Comparison of ENCODE assay signal across 14 cellular contexts in the genomic region with DNA sequence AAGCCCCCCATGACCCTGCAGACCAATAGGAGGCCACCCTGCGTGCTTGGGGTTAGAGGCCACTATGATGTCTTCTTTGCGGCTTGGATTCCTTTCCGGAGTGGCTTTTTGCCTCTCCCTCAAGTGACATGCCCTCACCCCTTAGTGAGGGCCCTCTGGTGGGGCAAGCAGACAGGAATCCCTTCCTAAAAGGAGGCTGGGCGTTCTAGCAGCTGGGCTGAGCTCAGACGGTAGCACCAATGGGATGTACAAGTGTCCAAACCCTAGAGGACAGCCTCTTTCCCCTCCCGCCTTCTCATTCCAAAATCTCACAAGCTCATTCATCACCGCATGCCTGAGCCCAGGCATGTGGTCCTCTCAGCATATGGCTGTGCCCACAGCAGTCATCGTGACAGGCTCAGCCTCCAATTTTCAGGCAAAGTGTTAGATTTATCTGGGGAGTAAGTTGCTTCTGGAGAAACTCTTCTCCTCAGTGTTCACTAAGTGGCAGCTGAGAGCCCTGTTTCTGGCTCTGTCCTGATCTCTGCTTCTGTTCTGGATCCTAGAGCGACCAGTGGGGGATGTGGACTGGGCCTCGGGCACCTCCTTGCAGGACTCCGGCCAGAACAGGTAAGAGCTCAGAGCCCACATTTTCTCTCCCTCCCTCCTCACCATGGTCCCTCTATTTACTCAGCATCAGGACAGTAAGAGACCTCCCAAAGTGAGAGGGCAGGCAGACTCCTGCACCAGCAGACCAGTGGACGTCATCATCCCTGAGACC. TPM values are rescaled to one million over a fixed set of nuclear protein-coding genes. Genes with fewer than 3 reads are reported as not detected.
DNase-seq lines count a peak whose midpoint lies in the region; ATAC-seq and TF ChIP-seq lines count a peak whose summit lies in the region.
"Had no signal": no experiment of that assay in that cellular context is flagged by ENCODE, and none has a peak within 500 bp of the region (broad histone marks: within the 10 kb centered on the region; RNA-seq: fewer than 3 reads in every experiment).

No MANE protein-coding gene starts in this region.

- H3K9me2 ChIP-seq in Loucy (replicated peaks; ENCODE audit: low read depth, low read length) = no peaks in the 10 kb centered on the region

- no peak for ATAC-seq in activated naive CD8-positive, alpha-beta T cell treated with anti-CD3 and anti-CD28 coated beads, Interleukin-2, amount 50 U/mL, for 24 hours
- no peak for ATAC-seq in psoas muscle
- ATAC-seq: gastrocnemius medialis had no signal

- H3K27me3 ChIP-seq in Loucy (ENCODE audit: insufficient read depth, low read length, poor library complexity, severe bottlenecking) (no peaks in the 10 kb centered on the region), brain microvascular endothelial cell (replicated peaks) (no peaks in the 10 kb centered on the region), neural progenitor cell (peaks cover 19% of the 10 kb centered on the region), psoas muscle (ENCODE audit: insufficient read depth in 3 of 3, low read length in 2 of 3) (peaks cover 0 to 9% (median 4%) of the 10 kb centered on the region in 3 donors)
- H3K27me3 ChIP-seq: suprapubic skin had no signal

- H3K9me3 Mint-ChIP-seq in neural progenitor cell = no peaks in the 10 kb centered on the region
- H3K9me3 Mint-ChIP-seq in activated naive CD8-positive, alpha-beta T cell treated with anti-CD3 and anti-CD28 coated beads, Interleukin-2, amount 50 U/mL, for 24 hours = no peaks in the 10 kb centered on the region
- H3K9me3 Mint-ChIP-seq: activated naive CD8-positive, alpha-beta T cell treated with anti-CD3 and anti-CD28 coated beads for 36 hours had no signal

- H3K27me3 Mint-ChIP-seq in neural progenitor cell (ENCODE audit: insufficient read depth, low read depth) = peaks cover 21% of the 10 kb centered on the region
- peaks cover 19% of the 10 kb centered on the region for H3K27me3 Mint-ChIP-seq in activated naive CD8-positive, alpha-beta T cell treated with anti-CD3 and anti-CD28 coated beads, Interleukin-2, amount 50 U/mL, for 24 hours

- H3F3A ChIP-seq in Loucy (ENCODE audit: low read depth) = no peaks in the 10 kb centered on the region
- peaks cover 3% of the 10 kb centered on the region for H3F3A ChIP-seq in neural progenitor cell (ENCODE audit: low read depth)

- intact Hi-C loops in psoas muscle (cut with DNase I) = loop anchor here in 1 of 2 donors (10.0 kb wide), 1 partner anchor 997 kb away; no protein-coding TSS in a partner anchor

- H3K4me3 Mint-ChIP-seq in neural progenitor cell = peak overlapping the region; percentile 27
- no peak overlapping the region for H3K4me3 Mint-ChIP-seq in activated naive CD8-positive, alpha-beta T cell treated with anti-CD3 and anti-CD28 coated beads, Interleukin-2, amount 50 U/mL, for 24 hours
- H3K4me3 Mint-ChIP-seq: activated naive CD8-positive, alpha-beta T cell treated with anti-CD3 and anti-CD28 coated beads for 36 hours had no signal

- H3K4me1 Mint-ChIP-seq in neural progenitor cell = peaks cover 40% of the 10 kb centered on the region
- peaks cover 5% of the 10 kb centered on the region for H3K4me1 Mint-ChIP-seq in activated naive CD8-positive, alpha-beta T cell treated with anti-CD3 and anti-CD28 coated beads, Interleukin-2, amount 50 U/mL, for 24 hours

- H3K9me3 ChIP-seq in Loucy (ENCODE audit: insufficient read depth, low read depth, low read length) (no peaks in the 10 kb centered on the region), neural progenitor cell (ENCODE audit: low read depth) (no peaks in the 10 kb centered on the region), psoas muscle (no peaks in the 10 kb centered on the region)
- H3K9me3 ChIP-seq: gastrocnemius medialis, suprapubic skin had no signal

- H3K27ac ChIP-seq in brain microvascular endothelial cell (no peak overlapping the region), neural progenitor cell (no peak overlapping the region), psoas muscle (no peak overlapping the region)
- H3K27ac ChIP-seq: gastrocnemius medialis, suprapubic skin had no signal

- no peak overlapping the region for H3K9ac ChIP-seq in Loucy (ENCODE audit: low read depth, low read length, poor library complexity, severe bottlenecking)
- no peak overlapping the region for H3K9ac ChIP-seq in neural progenitor cell

- H4K20me1 ChIP-seq in Loucy (ENCODE audit: insufficient read depth, low read length, poor library complexity, severe bottlenecking) = no peaks in the 10 kb centered on the region
- H4K20me1 ChIP-seq in neural progenitor cell (ENCODE audit: low read depth) = no peaks in the 10 kb centered on the region

- H3K36me3 ChIP-seq in Loucy (ENCODE audit: insufficient read depth, low read length) (no peaks in the 10 kb centered on the region), brain microvascular endothelial cell (replicated peaks) (no peaks in the 10 kb centered on the region), neural progenitor cell (no peaks in the 10 kb centered on the region), psoas muscle (ENCODE audit: insufficient read depth in 1 of 2, low read depth in 1 of 2) (no peaks in the 10 kb centered on the region)
- H3K36me3 ChIP-seq: gastrocnemius medialis had no signal

- H2AFZ ChIP-seq in Loucy (ENCODE audit: low read length) = no peak overlapping the region
- no peak overlapping the region for H2AFZ ChIP-seq in neural progenitor cell (replicated peaks)

- H3K4me3 ChIP-seq in Loucy (ENCODE audit: low read length, poor library complexity, severe bottlenecking) = no peak overlapping the region
- no peak overlapping the region for H3K4me3 ChIP-seq in brain microvascular endothelial cell (ENCODE audit: low read depth, low read length)
- no peak overlapping the region for H3K4me3 ChIP-seq in neural progenitor cell
- H3K4me3 ChIP-seq in psoas muscle = no peak overlapping the region
- H3K4me3 ChIP-seq: gastrocnemius medialis, suprapubic skin had no signal

- H3K4me1 ChIP-seq in Loucy (ENCODE audit: insufficient read depth, low read length, poor library complexity, severe bottlenecking) (no peaks in the 10 kb centered on the region), neural progenitor cell (peaks cover 29% of the 10 kb centered on the region), psoas muscle (no peaks in the 10 kb centered on the region)
- H3K4me1 ChIP-seq: gastrocnemius medialis, suprapubic skin had no signal

- peak overlapping the region; percentile 46 for H3K27ac Mint-ChIP-seq in neural progenitor cell
- H3K27ac Mint-ChIP-seq in activated naive CD8-positive, alpha-beta T cell treated with anti-CD3 and anti-CD28 coated beads, Interleukin-2, amount 50 U/mL, for 24 hours = no peak overlapping the region
- H3K27ac Mint-ChIP-seq: activated naive CD8-positive, alpha-beta T cell treated with anti-CD3 and anti-CD28 coated beads for 36 hours had no signal

- DNase-seq in G401 (ENCODE audit: low spot score) = peak; percentile 68
- peak; percentile 9 for DNase-seq in brain microvascular endothelial cell
- DNase-seq in neural progenitor cell (ENCODE audit: low spot score) = peak; percentile 69
- no peak for DNase-seq in activated naive CD8-positive, alpha-beta T cell treated with anti-CD3 and anti-CD28 coated beads, Interleukin-2, amount 50 U/mL, for 24 hours
- DNase-seq in psoas muscle = no peak
- no peak for DNase-seq in amniotic stem cell (lab: John Stamatoyannopoulos, UW)
- no peak for DNase-seq in activated CD4-positive, alpha-beta T cell treated with anti-CD3 and anti-CD28 coated beads for 1 hour
- DNase-seq: activated CD8-positive, alpha-beta memory T cell treated with anti-CD3 and anti-CD28 coated beads, Interleukin-2, amount 50 U/mL, for 4 hours; activated naive CD8-positive, alpha-beta T cell treated with anti-CD3 and anti-CD28 coated beads for 36 hours; COR-L47; gastrocnemius medialis; NCI-H2171 had no signal

- H3K79me2 ChIP-seq in Loucy (ENCODE audit: insufficient read depth, low read length) (no peaks in the 10 kb centered on the region), neural progenitor cell (ENCODE audit: low read depth) (no peaks in the 10 kb centered on the region)

- peak; percentile 44 for TF ChIP-seq CTCF in Loucy (conservative IDR thresholded peaks at IDR 0.05; ENCODE audit: low read length)
- peak; percentile 52 for TF ChIP-seq CTCF in brain microvascular endothelial cell (IDR thresholded peaks at IDR 0.05; ENCODE audit: low read depth, low read length, missing control alignments)
- peak; percentile 39 for TF ChIP-seq CTCF in neural progenitor cell (IDR thresholded peaks at IDR 0.05)
- TF ChIP-seq CTCF in psoas muscle (IDR thresholded peaks at IDR 0.05) = no peak

- WGBS in psoas muscle, 3 donors = 67 to 84% (median 72%) methylated on average over 12 of the region's 12 CpGs

- H3K36me3 Mint-ChIP-seq in neural progenitor cell = no peaks in the 10 kb centered on the region
- no peaks in the 10 kb centered on the region for H3K36me3 Mint-ChIP-seq in activated naive CD8-positive, alpha-beta T cell treated with anti-CD3 and anti-CD28 coated beads, Interleukin-2, amount 50 U/mL, for 24 hours (ENCODE audit: low read depth)
- H3K36me3 Mint-ChIP-seq: activated naive CD8-positive, alpha-beta T cell treated with anti-CD3 and anti-CD28 coated beads for 36 hours had no signal

- in situ Hi-C loops in G401 (cut with HindIII; ENCODE audit: low sequenced_read_pairs) (no loop called here), brain microvascular endothelial cell (cut with HindIII; ENCODE audit: low pct_ligation_motif_present, low sequenced_read_pairs) (no loop called here)

- H3K4me2 ChIP-seq in Loucy (ENCODE audit: low read depth, low read length, poor library complexity, severe bottlenecking) = no peak overlapping the region
- H3K4me2 ChIP-seq in neural progenitor cell = no peak overlapping the region

RNA-seq across cellular contexts. Expression of gene KIAA1614, which starts 4.8 kb away (rescaled TPM):
- 0.07 and 0.31 TPM in 2 replicates for total RNA-seq in G401 (2014; rRNA removed; shearing (Covaris generic))
- total RNA-seq in neural progenitor cell (ENCODE audit: low replicate concordance) (0.56 and 3.8 TPM in 2 replicates), psoas muscle (1 to 10 TPM in 2 of 4 donors, under 1 TPM in 2; 0.84 to 1.1 (median 0.95) TPM)
- 1 to 10 TPM in 1 of 3 donors, under 1 TPM in 2; 0.45 to 1.6 (median 0.47) TPM for polyA plus RNA-seq in psoas muscle

Comparison
In these comparisons a context has a peak if more than half of its experiments do, and no peak if none do; other contexts are left out.
1. DNase-seq: peak in G401 (single experiment), brain microvascular endothelial cell (single experiment) and neural progenitor cell (single experiment); none in activated naive CD8-positive, alpha-beta T cell treated with anti-CD3 and anti-CD28 coated beads, Interleukin-2, amount 50 U/mL, for 24 hours (single experiment), psoas muscle (0 of 2), amniotic stem cell (single experiment) and activated CD4-positive, alpha-beta T cell treated with anti-CD3 and anti-CD28 coated beads for 1 hour (single experiment).